1 cellular context compared by ENCODE assay signal in genomic region chr14:64540208-64541202, GRCh38.
A peak's percentile ranks its signal among the peaks of the same experiment; 100 is the strongest.
TF ChIP-seq lines count a peak whose summit lies in the region.

HSPA2 (plus strand) TSS chr14:64540741; CDS start chr14:64540850, 109 bp downstream.

TF ChIP-seq in GM12878, 131 proteins besides CTCF, POLR2A, EP300 and RAD21 (continued from another document and continues in another):
- no peak for TF ChIP-seq E2F8 (IDR thresholded peaks at IDR 0.05; ENCODE audit: low read depth, partially characterized antibody)
- TF ChIP-seq BMI1 (IDR thresholded peaks at IDR 0.05; ENCODE audit: borderline replicate concordance): no peak
- no peak for TF ChIP-seq ZNF24 (IDR thresholded peaks at IDR 0.05)
- no peak for TF ChIP-seq GABPA (IDR thresholded peaks at IDR 0.05; ENCODE audit: low read depth)
- TF ChIP-seq YY1 (IDR thresholded peaks at IDR 0.05; ENCODE audit: low read depth, low read length): no peak
- TF ChIP-seq FOXM1 (IDR thresholded peaks at IDR 0.05; ENCODE audit: low read depth, low read length): no peak
- TF ChIP-seq POLR2AphosphoS2 (IDR thresholded peaks at IDR 0.05; ENCODE audit: low read depth, low read length): no peak
- no peak for TF ChIP-seq WRNIP1 (IDR thresholded peaks at IDR 0.05; ENCODE audit: borderline replicate concordance, low read depth, low read length)
- peak; percentile 50 for TF ChIP-seq FOS (IDR thresholded peaks at IDR 0.05; ENCODE audit: borderline replicate concordance, extremely low read depth, insufficient read length)
- no peak for TF ChIP-seq KDM1A (IDR thresholded peaks at IDR 0.05; ENCODE audit: borderline replicate concordance)
- no peak for TF ChIP-seq NR2C2 (IDR thresholded peaks at IDR 0.05; ENCODE audit: borderline replicate concordance, control insufficient read depth, insufficient read length, low read depth)
- TF ChIP-seq CBFB (IDR thresholded peaks at IDR 0.05; ENCODE audit: low read depth): peak; percentile 43; the same call in 1 of the 2 replicates
- TF ChIP-seq HDAC2 (IDR thresholded peaks at IDR 0.05): no peak
- TF ChIP-seq TBL1XR1 (IDR thresholded peaks at IDR 0.05; ENCODE audit: low read depth, low read length): no peak
- no peak; the same call in 1 of the 2 replicates for TF ChIP-seq SMARCA5 (IDR thresholded peaks at IDR 0.05)
- TF ChIP-seq MTA2 (IDR thresholded peaks at IDR 0.05; ENCODE audit: low read depth): no peak
- no peak for TF ChIP-seq TCF7 (IDR thresholded peaks at IDR 0.05; ENCODE audit: borderline replicate concordance)
- TF ChIP-seq, protein P1, sequence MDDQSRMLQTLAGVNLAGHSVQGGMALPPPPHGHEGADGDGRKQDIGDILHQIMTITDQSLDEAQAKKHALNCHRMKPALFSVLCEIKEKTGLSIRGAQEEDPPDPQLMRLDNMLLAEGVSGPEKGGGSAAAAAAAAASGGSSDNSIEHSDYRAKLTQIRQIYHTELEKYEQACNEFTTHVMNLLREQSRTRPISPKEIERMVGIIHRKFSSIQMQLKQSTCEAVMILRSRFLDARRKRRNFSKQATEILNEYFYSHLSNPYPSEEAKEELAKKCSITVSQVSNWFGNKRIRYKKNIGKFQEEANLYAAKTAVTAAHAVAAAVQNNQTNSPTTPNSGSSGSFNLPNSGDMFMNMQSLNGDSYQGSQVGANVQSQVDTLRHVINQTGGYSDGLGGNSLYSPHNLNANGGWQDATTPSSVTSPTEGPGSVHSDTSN (IDR thresholded peaks at IDR 0.05; ENCODE audit: insufficient replicate concordance, low read depth, low read length): peak; percentile 94
- no peak for TF ChIP-seq RELA (IDR thresholded peaks at IDR 0.05; ENCODE audit: borderline replicate concordance, partially characterized antibody)
- TF ChIP-seq BACH1 (IDR thresholded peaks at IDR 0.05; ENCODE audit: borderline replicate concordance): no peak
- TF ChIP-seq, protein P2, sequence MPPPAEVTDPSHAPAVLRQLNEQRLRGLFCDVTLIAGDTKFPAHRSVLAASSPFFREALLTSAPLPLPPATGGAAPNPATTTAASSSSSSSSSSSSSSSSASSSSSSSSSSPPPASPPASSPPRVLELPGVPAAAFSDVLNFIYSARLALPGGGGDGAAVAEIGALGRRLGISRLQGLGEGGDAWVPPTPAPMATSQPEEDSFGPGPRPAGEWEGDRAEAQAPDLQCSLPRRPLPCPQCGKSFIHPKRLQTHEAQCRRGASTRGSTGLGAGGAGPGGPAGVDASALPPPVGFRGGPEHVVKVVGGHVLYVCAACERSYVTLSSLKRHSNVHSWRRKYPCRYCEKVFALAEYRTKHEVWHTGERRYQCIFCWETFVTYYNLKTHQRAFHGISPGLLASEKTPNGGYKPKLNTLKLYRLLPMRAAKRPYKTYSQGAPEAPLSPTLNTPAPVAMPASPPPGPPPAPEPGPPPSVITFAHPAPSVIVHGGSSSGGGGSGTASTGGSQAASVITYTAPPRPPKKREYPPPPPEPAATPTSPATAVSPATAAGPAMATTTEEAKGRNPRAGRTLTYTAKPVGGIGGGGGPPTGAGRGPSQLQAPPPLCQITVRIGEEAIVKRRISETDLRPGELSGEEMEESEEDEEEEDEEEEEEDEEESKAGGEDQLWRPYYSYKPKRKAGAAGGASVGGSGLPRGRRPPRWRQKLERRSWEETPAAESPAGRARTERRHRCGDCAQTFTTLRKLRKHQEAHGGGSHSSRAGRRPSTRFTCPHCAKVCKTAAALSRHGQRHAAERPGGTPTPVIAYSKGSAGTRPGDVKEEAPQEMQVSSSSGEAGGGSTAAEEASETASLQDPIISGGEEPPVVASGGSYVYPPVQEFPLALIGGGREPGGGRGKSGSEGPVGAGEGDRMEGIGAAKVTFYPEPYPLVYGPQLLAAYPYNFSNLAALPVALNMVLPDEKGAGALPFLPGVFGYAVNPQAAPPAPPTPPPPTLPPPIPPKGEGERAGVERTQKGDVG (CRISPR knock-in tag; IDR thresholded peaks at IDR 0.05): no peak
- TF ChIP-seq HDAC6 (IDR thresholded peaks at IDR 0.05; ENCODE audit: unreplicated experiment): no peak
- no peak; the same call in 1 of the 2 replicates for TF ChIP-seq STAT1 (conservative IDR thresholded peaks at IDR 0.05)
- TF ChIP-seq POU2F2 (IDR thresholded peaks at IDR 0.05; ENCODE audit: borderline replicate concordance, low read depth, low read length): peak; percentile 72
- no peak for TF ChIP-seq EZH2 (IDR thresholded peaks at IDR 0.05; ENCODE audit: borderline replicate concordance, control insufficient read depth, low read depth, low read length)
- TF ChIP-seq MAX (IDR thresholded peaks at IDR 0.05; ENCODE audit: low read depth, low read length): no peak
- no peak for TF ChIP-seq MYB (IDR thresholded peaks at IDR 0.05; ENCODE audit: borderline replicate concordance, low read depth, low read length)
- TF ChIP-seq SREBF2 (IDR thresholded peaks at IDR 0.05; ENCODE audit: low read length): no peak
- TF ChIP-seq RBBP5 (conservative IDR thresholded peaks at IDR 0.05): no peak
- no peak for TF ChIP-seq ZZZ3 (IDR thresholded peaks at IDR 0.05; ENCODE audit: control insufficient read depth, insufficient read length, low read depth)
- TF ChIP-seq SREBF1 (IDR thresholded peaks at IDR 0.05; ENCODE audit: low read length): no peak
- TF ChIP-seq BCL3 (IDR thresholded peaks at IDR 0.05; ENCODE audit: borderline replicate concordance, insufficient read depth, low read depth, low read length, poor library complexity, severe bottlenecking): no peak
- TF ChIP-seq, protein P3, sequence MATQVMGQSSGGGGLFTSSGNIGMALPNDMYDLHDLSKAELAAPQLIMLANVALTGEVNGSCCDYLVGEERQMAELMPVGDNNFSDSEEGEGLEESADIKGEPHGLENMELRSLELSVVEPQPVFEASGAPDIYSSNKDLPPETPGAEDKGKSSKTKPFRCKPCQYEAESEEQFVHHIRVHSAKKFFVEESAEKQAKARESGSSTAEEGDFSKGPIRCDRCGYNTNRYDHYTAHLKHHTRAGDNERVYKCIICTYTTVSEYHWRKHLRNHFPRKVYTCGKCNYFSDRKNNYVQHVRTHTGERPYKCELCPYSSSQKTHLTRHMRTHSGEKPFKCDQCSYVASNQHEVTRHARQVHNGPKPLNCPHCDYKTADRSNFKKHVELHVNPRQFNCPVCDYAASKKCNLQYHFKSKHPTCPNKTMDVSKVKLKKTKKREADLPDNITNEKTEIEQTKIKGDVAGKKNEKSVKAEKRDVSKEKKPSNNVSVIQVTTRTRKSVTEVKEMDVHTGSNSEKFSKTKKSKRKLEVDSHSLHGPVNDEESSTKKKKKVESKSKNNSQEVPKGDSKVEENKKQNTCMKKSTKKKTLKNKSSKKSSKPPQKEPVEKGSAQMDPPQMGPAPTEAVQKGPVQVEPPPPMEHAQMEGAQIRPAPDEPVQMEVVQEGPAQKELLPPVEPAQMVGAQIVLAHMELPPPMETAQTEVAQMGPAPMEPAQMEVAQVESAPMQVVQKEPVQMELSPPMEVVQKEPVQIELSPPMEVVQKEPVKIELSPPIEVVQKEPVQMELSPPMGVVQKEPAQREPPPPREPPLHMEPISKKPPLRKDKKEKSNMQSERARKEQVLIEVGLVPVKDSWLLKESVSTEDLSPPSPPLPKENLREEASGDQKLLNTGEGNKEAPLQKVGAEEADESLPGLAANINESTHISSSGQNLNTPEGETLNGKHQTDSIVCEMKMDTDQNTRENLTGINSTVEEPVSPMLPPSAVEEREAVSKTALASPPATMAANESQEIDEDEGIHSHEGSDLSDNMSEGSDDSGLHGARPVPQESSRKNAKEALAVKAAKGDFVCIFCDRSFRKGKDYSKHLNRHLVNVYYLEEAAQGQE (IDR thresholded peaks at IDR 0.05; ENCODE audit: low read depth, low read length): no peak
- no peak for TF ChIP-seq NRF1 (conservative IDR thresholded peaks at IDR 0.05; ENCODE audit: low read depth, low read length)
- TF ChIP-seq ZNF687 (IDR thresholded peaks at IDR 0.05): no peak
- peak; percentile 88 to 95 for TF ChIP-seq BHLHE40 (IDR thresholded peaks at IDR 0.05; ENCODE audit: borderline replicate concordance in 1 of 2, low read depth in 2 of 2, low read length in 1 of 2)
- no peak for TF ChIP-seq RCOR1 (conservative IDR thresholded peaks at IDR 0.05; ENCODE audit: low read depth, low read length)
- no peak for TF ChIP-seq ZBTB33 (IDR thresholded peaks at IDR 0.05)
- TF ChIP-seq, protein P4, sequence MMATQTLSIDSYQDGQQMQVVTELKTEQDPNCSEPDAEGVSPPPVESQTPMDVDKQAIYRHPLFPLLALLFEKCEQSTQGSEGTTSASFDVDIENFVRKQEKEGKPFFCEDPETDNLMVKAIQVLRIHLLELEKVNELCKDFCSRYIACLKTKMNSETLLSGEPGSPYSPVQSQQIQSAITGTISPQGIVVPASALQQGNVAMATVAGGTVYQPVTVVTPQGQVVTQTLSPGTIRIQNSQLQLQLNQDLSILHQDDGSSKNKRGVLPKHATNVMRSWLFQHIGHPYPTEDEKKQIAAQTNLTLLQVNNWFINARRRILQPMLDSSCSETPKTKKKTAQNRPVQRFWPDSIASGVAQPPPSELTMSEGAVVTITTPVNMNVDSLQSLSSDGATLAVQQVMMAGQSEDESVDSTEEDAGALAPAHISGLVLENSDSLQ (IDR thresholded peaks at IDR 0.05): peak; percentile 99
- TF ChIP-seq, protein P5, sequence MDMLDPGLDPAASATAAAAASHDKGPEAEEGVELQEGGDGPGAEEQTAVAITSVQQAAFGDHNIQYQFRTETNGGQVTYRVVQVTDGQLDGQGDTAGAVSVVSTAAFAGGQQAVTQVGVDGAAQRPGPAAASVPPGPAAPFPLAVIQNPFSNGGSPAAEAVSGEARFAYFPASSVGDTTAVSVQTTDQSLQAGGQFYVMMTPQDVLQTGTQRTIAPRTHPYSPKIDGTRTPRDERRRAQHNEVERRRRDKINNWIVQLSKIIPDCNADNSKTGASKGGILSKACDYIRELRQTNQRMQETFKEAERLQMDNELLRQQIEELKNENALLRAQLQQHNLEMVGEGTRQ (IDR thresholded peaks at IDR 0.05; ENCODE audit: borderline replicate concordance, low read depth, low read length): no peak
- peak; percentile 54; the same call in 1 of the 2 replicates for TF ChIP-seq PAX5 (IDR thresholded peaks at IDR 0.05; ENCODE audit: borderline replicate concordance, low read depth, low read length)
